ENCODE assay signal across 1 cellular context in the genomic region with DNA sequence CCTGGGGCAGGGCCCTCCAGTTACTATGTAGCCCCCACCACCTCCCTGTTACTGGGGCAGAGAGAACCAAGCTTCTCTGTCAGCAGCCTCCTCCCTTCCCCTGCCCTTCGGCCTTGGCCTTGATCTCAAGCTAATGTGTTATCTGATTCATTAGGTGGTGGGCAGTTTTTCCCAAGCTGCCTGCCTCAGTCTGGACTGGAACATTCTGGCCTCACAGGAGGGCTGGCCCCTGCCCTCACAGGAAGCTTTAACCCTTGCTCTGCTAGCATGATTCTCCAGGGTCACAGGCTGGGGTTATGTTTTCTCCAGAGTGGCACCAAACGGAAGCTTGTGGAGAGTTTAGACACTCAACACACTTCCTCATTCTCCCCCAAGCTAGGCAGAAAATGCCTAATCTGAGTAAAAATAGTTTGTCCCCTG.
TF ChIP-seq lines count a peak whose summit lies in the region.

No MANE protein-coding gene starts in this region.

TF ChIP-seq in IMR-90, 13 proteins besides CTCF, POLR2A, EP300 and RAD21:
- TF ChIP-seq MAFK (IDR thresholded peaks at IDR 0.05; ENCODE audit: low read depth, low read length) (no peak), CHD1 (IDR thresholded peaks at IDR 0.05; ENCODE audit: low read depth, low read length) (no peak), BHLHE40 (IDR thresholded peaks at IDR 0.05; ENCODE audit: low read depth, low read length) (no peak), RCOR1 (IDR thresholded peaks at IDR 0.05; ENCODE audit: insufficient replicate concordance, low read length) (no peak), NFE2L2 (IDR thresholded peaks at IDR 0.05; ENCODE audit: low read depth, low read length) (no peak), CEBPB (IDR thresholded peaks at IDR 0.05; ENCODE audit: low read depth, low read length) (no peak), SMC3 (IDR thresholded peaks at IDR 0.05; ENCODE audit: low read depth, low read length) (no peak), MXI1 (IDR thresholded peaks at IDR 0.05; ENCODE audit: borderline replicate concordance, low read depth, low read length) (no peak), MAZ (IDR thresholded peaks at IDR 0.05; ENCODE audit: borderline replicate concordance, low read depth, low read length) (no peak), RFX5 (IDR thresholded peaks at IDR 0.05; ENCODE audit: low read depth, low read length) (no peak), FOS (IDR thresholded peaks at IDR 0.05; ENCODE audit: low read depth, low read length) (no peak)
- TF ChIP-seq, protein P1, sequence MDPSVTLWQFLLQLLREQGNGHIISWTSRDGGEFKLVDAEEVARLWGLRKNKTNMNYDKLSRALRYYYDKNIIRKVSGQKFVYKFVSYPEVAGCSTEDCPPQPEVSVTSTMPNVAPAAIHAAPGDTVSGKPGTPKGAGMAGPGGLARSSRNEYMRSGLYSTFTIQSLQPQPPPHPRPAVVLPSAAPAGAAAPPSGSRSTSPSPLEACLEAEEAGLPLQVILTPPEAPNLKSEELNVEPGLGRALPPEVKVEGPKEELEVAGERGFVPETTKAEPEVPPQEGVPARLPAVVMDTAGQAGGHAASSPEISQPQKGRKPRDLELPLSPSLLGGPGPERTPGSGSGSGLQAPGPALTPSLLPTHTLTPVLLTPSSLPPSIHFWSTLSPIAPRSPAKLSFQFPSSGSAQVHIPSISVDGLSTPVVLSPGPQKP (IDR thresholded peaks at IDR 0.05; ENCODE audit: borderline replicate concordance, low read depth, low read length) = no peak
- TF ChIP-seq, protein P2, sequence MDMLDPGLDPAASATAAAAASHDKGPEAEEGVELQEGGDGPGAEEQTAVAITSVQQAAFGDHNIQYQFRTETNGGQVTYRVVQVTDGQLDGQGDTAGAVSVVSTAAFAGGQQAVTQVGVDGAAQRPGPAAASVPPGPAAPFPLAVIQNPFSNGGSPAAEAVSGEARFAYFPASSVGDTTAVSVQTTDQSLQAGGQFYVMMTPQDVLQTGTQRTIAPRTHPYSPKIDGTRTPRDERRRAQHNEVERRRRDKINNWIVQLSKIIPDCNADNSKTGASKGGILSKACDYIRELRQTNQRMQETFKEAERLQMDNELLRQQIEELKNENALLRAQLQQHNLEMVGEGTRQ (IDR thresholded peaks at IDR 0.05; ENCODE audit: low read depth, low read length) = no peak
